In the genomic region with DNA sequence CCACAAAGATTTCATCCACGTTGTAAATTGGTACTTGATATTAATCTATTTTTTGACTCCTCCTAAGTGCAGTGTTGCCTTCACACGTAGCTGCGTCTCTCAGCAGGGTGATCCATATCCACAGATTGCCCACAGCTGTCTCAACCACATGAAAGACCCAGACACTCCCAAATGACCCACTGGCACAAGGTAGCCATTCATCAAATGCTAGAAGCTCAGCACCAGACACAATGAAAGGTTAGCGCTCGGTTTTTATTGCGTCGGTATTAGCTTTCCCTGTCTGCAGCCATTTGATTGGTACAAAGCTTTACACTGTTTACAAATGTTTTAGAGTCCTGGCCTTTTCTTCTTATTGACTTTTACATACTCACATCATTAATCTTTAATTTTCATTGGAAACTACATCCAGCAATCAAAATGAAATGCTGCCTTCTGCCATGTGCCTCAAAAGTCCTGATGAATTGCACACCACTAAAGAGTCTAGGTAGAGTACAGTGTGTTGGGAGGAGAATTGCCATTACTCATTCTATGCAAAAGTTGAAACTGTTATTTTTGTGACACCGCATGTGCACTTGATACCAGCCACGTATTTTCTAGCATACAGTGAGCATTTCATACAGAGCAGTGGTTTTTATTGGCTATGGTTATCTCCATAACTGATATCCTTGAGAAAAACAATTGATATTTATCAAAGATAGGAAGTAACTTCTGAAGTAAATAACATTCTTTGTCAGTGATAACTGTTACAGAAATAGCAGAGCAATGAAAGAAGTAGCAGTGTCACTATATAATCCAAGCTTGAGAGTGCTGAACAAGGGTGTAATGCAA, we compare ENCODE assay signal across 19 cellular contexts.
"Had no signal": no experiment of that assay in that cellular context is flagged by ENCODE, and none has a peak within 500 bp of the region (broad histone marks: within the 10 kb centered on the region; RNA-seq: fewer than 3 reads in every experiment).

No MANE protein-coding gene starts in this region.

- H3K4me3 ChIP-seq: gastroesophageal sphincter, heart right ventricle, lower lobe of right lung, neural progenitor cell, sigmoid colon had no signal

- FAIRE-seq: TTC549 had no signal

- H3K9ac ChIP-seq: neural progenitor cell had no signal

- H3K9me3 ChIP-seq: lower lobe of right lung, sigmoid colon had no signal

- H3K27me3 ChIP-seq: heart right ventricle, neural progenitor cell had no signal

- H3K4me2 ChIP-seq: neural progenitor cell had no signal

- ATAC-seq: activated CD8-positive, alpha-beta T cell treated with anti-CD3 and anti-CD28 coated beads, Interleukin-2, amount 10 ng/mL, durations not matched to agents 7 days and 5 days; effector memory CD8-positive, alpha-beta T cell; gastroesophageal sphincter; left cardiac atrium; lower lobe of right lung; stimulated activated effector memory CD8-positive, alpha-beta T cell treated with anti-CD3 and anti-CD28 coated beads, Interleukin-12 subunit alpha, Interleukin-12 subunit beta, amount 100 ng/mL, for 72 hours had no signal

- H3K4me1 ChIP-seq: gastroesophageal sphincter, neural progenitor cell, sigmoid colon had no signal

- DNase-seq: activated B cell treated with CpG ODN at 0.5 μM for 24 hours; activated CD4-positive, alpha-beta T cell treated with anti-CD3 and anti-CD28 coated beads for 48 hours; activated CD8-positive, alpha-beta memory T cell treated with anti-CD3 and anti-CD28 coated beads, Interleukin-2, amount 50 U/mL, for 4 hours; activated CD8-positive, alpha-beta T cell treated with anti-CD3 and anti-CD28 coated beads, Interleukin-2, amount 10 ng/mL, durations not matched to agents 7 days and 5 days; activated gamma-delta T cell; activated T-cell treated with anti-CD3 and anti-CD28 coated beads, Interleukin-2, amount 50 U/mL, for 48 hours; amniotic stem cell; effector memory CD8-positive, alpha-beta T cell; erythroblast; heart right ventricle; left cardiac atrium; lower lobe of right lung; sigmoid colon; stimulated activated CD4-positive, alpha-beta T cell treated with anti-CD3 and anti-CD28 coated beads, Interleukin-1b, Interleukin-23, amount 100 ng/mL, for 48 hours; T-helper 2 cell had no signal

- H3K36me3 ChIP-seq: gastroesophageal sphincter, heart right ventricle, lower lobe of right lung, neural progenitor cell, sigmoid colon had no signal

- H2AFZ ChIP-seq: neural progenitor cell had no signal

- H3K27ac ChIP-seq: gastroesophageal sphincter, lower lobe of right lung, neural progenitor cell, sigmoid colon had no signal
